ENCODE assay signal across 8 cellular contexts in the genomic region with DNA sequence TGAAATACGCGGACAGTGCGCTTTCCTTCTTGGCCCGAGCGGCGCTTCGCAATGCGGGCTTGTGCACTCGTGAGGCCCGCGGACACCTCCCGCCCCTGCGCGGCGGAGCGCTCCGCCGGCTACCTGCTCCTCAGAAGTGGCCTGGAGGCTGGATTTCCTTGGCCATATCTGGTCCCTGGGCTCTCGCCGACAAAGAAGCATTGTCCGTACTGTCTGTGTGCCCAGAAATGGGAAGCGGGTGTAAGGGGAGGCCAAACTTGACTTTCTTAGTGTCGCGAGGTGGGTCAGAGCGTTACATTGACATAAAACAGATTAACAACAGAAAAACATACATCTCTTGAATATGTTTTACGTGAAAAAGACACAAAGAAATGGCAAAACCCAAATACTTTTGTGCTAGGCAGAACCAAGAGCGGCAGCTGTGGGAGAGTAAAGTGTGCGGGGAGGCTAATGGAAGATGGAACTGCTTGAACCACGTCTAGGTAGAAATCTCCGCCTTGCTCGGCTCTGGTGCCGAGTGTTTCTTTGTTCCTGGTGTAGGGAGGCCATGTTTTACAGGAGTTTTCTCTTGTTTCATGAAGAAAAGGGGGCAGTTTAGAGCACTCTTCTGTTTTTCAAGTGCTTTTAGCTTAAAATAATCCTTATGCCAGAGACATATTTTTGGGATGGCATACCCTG. TPM values are rescaled to one million over a fixed set of nuclear protein-coding genes. Genes with fewer than 3 reads are reported as not detected.
A peak's percentile ranks its signal among the peaks of the same experiment; 100 is the strongest.
DNase-seq lines count a peak whose midpoint lies in the region; ATAC-seq and TF ChIP-seq lines count a peak whose summit lies in the region.

No MANE protein-coding gene starts in this region.

- peak overlapping the region; percentile 83 for H3K27ac ChIP-seq in temporal lobe (ENCODE audit: low read depth, low read length)

- no peaks in the 10 kb centered on the region for H3K27me3 ChIP-seq in BJ (ENCODE audit: control insufficient read depth, insufficient read depth, low read length)

- POLR2A ChIA-PET in BJ (lab: Charles Lee): no interaction called here

- no peaks in the 10 kb centered on the region for H3K36me3 ChIP-seq in BJ (ENCODE audit: control insufficient read depth, insufficient read depth, low read length)

- peak overlapping the region; percentile 94 for H3K4me3 ChIP-seq in BJ (ENCODE audit: low read depth, low read length)

- TF ChIP-seq CTCF in BJ (IDR thresholded peaks at IDR 0.05; ENCODE audit: insufficient read depth, low read depth, low read length) (no peak), GM13976 (IDR thresholded peaks at IDR 0.05; ENCODE audit: borderline replicate concordance, control extremely low read depth, extremely low read depth, insufficient read depth, missing control alignments) (no peak)

- H3K4me1 Mint-ChIP-seq in central memory CD8-positive, alpha-beta T cell: peaks cover 32% of the 10 kb centered on the region

- in situ Hi-C loops in GM13976 (cut with MboI; ENCODE audit: low sequenced_read_pairs, unreplicated experiment): no loop called here

- peak overlapping the region; percentile 98 for H3K27ac Mint-ChIP-seq in central memory CD8-positive, alpha-beta T cell (ENCODE audit: low read depth)

- H3K27me3 Mint-ChIP-seq in central memory CD8-positive, alpha-beta T cell: no peaks in the 10 kb centered on the region

- ATAC-seq in GM19328 (IDR thresholded peaks at IDR 0.05; ENCODE audit: unreplicated experiment) (peak; percentile 9), HG03432 (IDR thresholded peaks at IDR 0.05; ENCODE audit: unreplicated experiment) (peak; percentile 25)
- peak; percentile 11 for ATAC-seq in central memory CD8-positive, alpha-beta T cell (replicated peaks; ENCODE audit: extremely low read depth, poor library complexity, severe bottlenecking)

- no peak overlapping the region for H3K4me3 Mint-ChIP-seq in central memory CD8-positive, alpha-beta T cell

- peaks cover 20% of the 10 kb centered on the region for H3K36me3 Mint-ChIP-seq in central memory CD8-positive, alpha-beta T cell (ENCODE audit: insufficient read depth)

- H3K9me3 Mint-ChIP-seq in central memory CD8-positive, alpha-beta T cell: no peaks in the 10 kb centered on the region

- DNase-seq in BJ (ENCODE audit: low read depth) (no peak), RKO (ENCODE audit: low spot score) (peak; percentile 62), lung microvascular endothelial cell (ENCODE audit: low read depth in 2 of 2) (peak; percentile 26 to 40), GM13976 (ENCODE audit: low spot score) (no peak)
- DNase-seq in central memory CD8-positive, alpha-beta T cell (ENCODE audit: low spot score in 2 of 2): no peak

- CTCF ChIA-PET in BJ (lab: Yijun Ruan, JAX): interaction anchor here (0.6 to 1.5 kb wide), 5 partner anchors 49 to 593 kb away, joined by 3 to 10 read pairs (median 4); no protein-coding TSS in a partner anchor

RNA-seq across cellular contexts. Expression of a gene that starts 1.5 kb away (rescaled TPM):
- polyA plus RNA-seq in BJ (2011; rRNA removed): 26.8 and 30.2 TPM in 2 replicates
- 16.8 and 24.6 TPM in 2 replicates for polyA minus RNA-seq in BJ (2011; rRNA and poly(A)+ RNA removed)
- total RNA-seq in lung microvascular endothelial cell: 11.5 and 12.6 TPM in 2 replicates
- total RNA-seq in temporal lobe: 32.7 TPM

Comparison
In these comparisons a context has a peak if more than half of its experiments do, and no peak if none do; other contexts are left out.
1. DNase-seq: peak in RKO (single experiment) and lung microvascular endothelial cell (2 of 2); none in BJ (single experiment), central memory CD8-positive, alpha-beta T cell (0 of 2) and GM13976 (single experiment).
2. Peak in every context shown above with its lines, with median percentiles within 50 percentile points of each other: ATAC-seq.